Comparison of ENCODE assay signal across 6 cellular contexts in genomic region chr6:121798126-121798525, GRCh38.
DNase-seq lines count a peak whose midpoint lies in the region; TF ChIP-seq lines count a peak whose summit lies in the region.
"Not testable (repeated sequence)": the region's sequence is repeated elsewhere in the genome, so short reads cannot be mapped to it uniquely, and the experiment has no call there.

No MANE protein-coding gene starts in this region.

- H3K4me3 Mint-ChIP-seq in Calu3 (ENCODE audit: low read depth, unreplicated experiment), result not testable (repeated sequence)

- DNase-seq in Calu3, result not testable (repeated sequence)
- DNase-seq in NCI-H226, result peak; percentile 28
- DNase-seq in astrocyte of the hippocampus (ENCODE audit: low read depth, low spot score), result peak; percentile 21
- peak; percentile 19 for DNase-seq in choroid plexus epithelial cell (ENCODE audit: low read depth)
- DNase-seq in fibroblast of peridontal ligament (ENCODE audit: extremely low read depth), result peak; percentile 42
- peak; percentile 38 for DNase-seq in iris pigment epithelial cell (ENCODE audit: low read depth)

- not testable (repeated sequence) for H3K4me3 ChIP-seq in choroid plexus epithelial cell (ENCODE audit: low read depth, low read length)

- peaks cover 11% of the 10 kb centered on the region for H3K9me3 Mint-ChIP-seq in Calu3 (ENCODE audit: low read depth, unreplicated experiment)

- not testable (repeated sequence) for H3K27me3 Mint-ChIP-seq in Calu3 (ENCODE audit: unreplicated experiment)

- BruUV-seq in Calu3 (replicated peaks; lab: Mats Ljungman, UMichigan), result not testable (repeated sequence)

- CTCF ChIA-PET in Calu3 (lab: Charles Lee), result not testable (repeated sequence)

- intact Hi-C loops in Calu3 (cut with micrococcal nuclease; ENCODE audit: unreplicated experiment), result not testable (repeated sequence)

- not testable (repeated sequence) for TF ChIP-seq CTCF in Calu3 (IDR thresholded peaks at IDR 0.05; ENCODE audit: unreplicated experiment); choroid plexus epithelial cell (conservative IDR thresholded peaks at IDR 0.05; ENCODE audit: low read depth, low read length)

- peak overlapping the region; percentile 30 for H3K27ac Mint-ChIP-seq in Calu3 (ENCODE audit: unreplicated experiment)

- H3K36me3 Mint-ChIP-seq in Calu3 (ENCODE audit: insufficient read depth, unreplicated experiment), result not testable (repeated sequence)

- H3K4me1 Mint-ChIP-seq in Calu3 (ENCODE audit: low read depth, unreplicated experiment), result not testable (repeated sequence)
